ENCODE assay signal across 9 cellular contexts in the genomic region with DNA sequence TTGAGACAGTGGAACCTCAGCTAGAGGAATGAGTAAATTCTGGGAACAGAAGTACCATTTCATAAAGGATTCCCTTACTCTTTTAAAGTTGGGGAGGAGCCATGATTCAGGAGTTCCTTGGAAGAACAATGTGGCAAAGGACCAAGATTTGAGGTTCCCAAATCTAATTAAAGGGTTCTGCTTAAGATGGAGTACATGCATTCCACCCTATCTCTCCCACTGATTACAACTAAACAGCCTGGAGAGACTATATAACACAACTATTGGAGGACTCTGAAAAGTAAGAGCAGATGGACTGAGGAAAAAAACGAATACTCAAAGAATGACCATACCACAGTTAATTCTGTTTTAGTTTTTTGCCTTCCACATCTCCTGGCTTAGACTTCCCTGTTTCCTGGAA.
"Had no signal": no experiment of that assay in that cellular context is flagged by ENCODE, and none has a peak within 500 bp of the region (broad histone marks: within the 10 kb centered on the region; RNA-seq: fewer than 3 reads in every experiment).

No MANE protein-coding gene starts in this region.

- H3K9ac ChIP-seq: GM23248 had no signal

- H3K4me1 ChIP-seq: HAP-1 had no signal

- H3K4me2 ChIP-seq: GM23338 had no signal

- ATAC-seq: GM23338, HCT116 had no signal

- H3K36me3 ChIP-seq: HAP-1 had no signal

- DNase-seq: GM23248, GOT3, H7, H9, HCEC 1CT, HFFc6 had no signal

- H3K4me3 ChIP-seq: GM23248, GM23338, HAP-1 had no signal

- H2AFZ ChIP-seq: GM23248, GM23338 had no signal

- H3K27ac ChIP-seq: GM23248 had no signal

- H3K9me3 ChIP-seq: HAP-1 had no signal
